In genomic region chr16:27086031-27086430, GRCh38 we compare ENCODE assay signal across 11 cellular contexts. TPM values are rescaled to one million over a fixed set of nuclear protein-coding genes. Genes with fewer than 3 reads are reported as not detected.
"Had no signal": no experiment of that assay in that cellular context is flagged by ENCODE, and none has a peak within 500 bp of the region (broad histone marks: within the 10 kb centered on the region; RNA-seq: fewer than 3 reads in every experiment).

No MANE protein-coding gene starts in this region.

RNA-seq across cellular contexts. Expression of gene C16orf82, which starts 19.3 kb away (rescaled TPM):
- total RNA-seq: OCI-LY7, PC-3, PC-9, Peyer's patch, Right ventricle myocardium inferior, Right ventricle myocardium superior, RPMI7951, SJCRH30, SJSA1, SK-MEL-5 had no signal
- polyA plus RNA-seq: SK-N-SH had no signal
